In genomic region chr7:65974191-65974801, GRCh38 we compare ENCODE assay signal across 9 cellular contexts.
"Had no signal": no experiment of that assay in that cellular context is flagged by ENCODE, and none has a peak within 500 bp of the region (broad histone marks: within the 10 kb centered on the region; RNA-seq: fewer than 3 reads in every experiment).

No MANE protein-coding gene starts in this region.

- H3K27ac ChIP-seq: esophagus muscularis mucosa, tibial nerve had no signal

- H3K9me3 ChIP-seq: esophagus muscularis mucosa, tibial nerve had no signal

- H3K4me3 ChIP-seq: esophagus muscularis mucosa, tibial nerve had no signal

- H3K27ac Mint-ChIP-seq: activated CD4-positive, alpha-beta T cell treated with anti-CD3 and anti-CD28 coated beads, Interleukin-2, amount 10 ng/mL, durations not matched to agents 24 days and 14 days; activated naive CD8-positive, alpha-beta T cell; nephron progenitor cell; T-helper 1 cell treated with Interleukin-12 subunit alpha and Interleukin-12 subunit beta and Interleukin-4 antibody, amounts not matched to agents 30 μg/mL and 1 μg/mL, for 36 hours; WTC11 had no signal

- H3K4me1 Mint-ChIP-seq: nephron progenitor cell, WTC11 had no signal

- ATAC-seq: WTC11 had no signal

- H3K9me3 Mint-ChIP-seq: activated CD4-positive, alpha-beta T cell treated with anti-CD3 and anti-CD28 coated beads, Interleukin-2, amount 10 ng/mL, durations not matched to agents 24 days and 14 days; nephron progenitor cell; T-helper 1 cell treated with Interleukin-12 subunit alpha and Interleukin-12 subunit beta and Interleukin-4 antibody, amounts not matched to agents 30 μg/mL and 1 μg/mL, for 36 hours; WTC11 had no signal

- DNase-seq: activated CD4-positive, alpha-beta T cell treated with anti-CD3 and anti-CD28 coated beads, Interleukin-2, amount 10 ng/mL, durations not matched to agents 24 days and 14 days; anterior cingulate cortex; mesenchymal stem cell; nephron progenitor cell had no signal

- H3K4me3 Mint-ChIP-seq: activated CD4-positive, alpha-beta T cell treated with anti-CD3 and anti-CD28 coated beads, Interleukin-2, amount 10 ng/mL, durations not matched to agents 24 days and 14 days; activated naive CD8-positive, alpha-beta T cell; nephron progenitor cell; T-helper 1 cell treated with Interleukin-12 subunit alpha and Interleukin-12 subunit beta and Interleukin-4 antibody, amounts not matched to agents 30 μg/mL and 1 μg/mL, for 36 hours; WTC11 had no signal

- H3K27me3 ChIP-seq: esophagus muscularis mucosa, tibial nerve had no signal

- H3K27me3 Mint-ChIP-seq: activated CD4-positive, alpha-beta T cell treated with anti-CD3 and anti-CD28 coated beads, Interleukin-2, amount 10 ng/mL, durations not matched to agents 24 days and 14 days; activated naive CD8-positive, alpha-beta T cell had no signal
